22 cellular contexts compared by ENCODE assay signal in the genomic region with DNA sequence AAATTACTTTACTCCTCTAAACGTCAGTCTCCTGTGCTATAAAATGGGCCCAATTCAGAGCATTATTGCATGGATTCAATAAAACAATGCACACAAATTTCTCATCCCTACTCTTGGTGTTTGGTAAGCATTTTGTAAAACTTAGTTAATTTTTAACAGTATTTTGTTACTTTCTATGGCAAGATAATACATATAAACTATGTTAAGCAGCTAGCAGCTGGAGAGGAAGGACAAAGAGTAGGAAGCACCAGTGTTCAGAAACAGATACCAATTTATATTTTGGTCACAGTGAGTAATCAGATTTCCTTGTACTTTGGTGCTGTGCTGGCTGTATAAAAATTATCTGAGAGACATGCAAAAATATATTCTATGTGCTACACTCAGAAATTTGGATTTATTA.
"Had no signal": no experiment of that assay in that cellular context is flagged by ENCODE, and none has a peak within 500 bp of the region (broad histone marks: within the 10 kb centered on the region; RNA-seq: fewer than 3 reads in every experiment).

No MANE protein-coding gene starts in this region.

- H3K36me3 ChIP-seq: colonic mucosa, esophagus squamous epithelium, gastrocnemius medialis, heart right ventricle, left lung, lower lobe of right lung had no signal

- DNase-seq: cerebellar nuclear complex; colonic mucosa; cortex of kidney; effector CD8-positive, alpha-beta T cell; effector memory CD8-positive, alpha-beta T cell; endodermal cell; erythroblast; esophagus squamous epithelium; foreskin fibroblast; foreskin melanocyte; gastrocnemius medialis; glutamatergic neuron; head of caudate nucleus; heart right ventricle; hippocampal formation; left lung; left ventricle myocardium superior; lower lobe of right lung; mesenchymal stem cell; naive B cell had no signal

- H3K4me1 ChIP-seq: colonic mucosa, esophagus squamous epithelium, gastrocnemius medialis, heart right ventricle, left lung, lower lobe of right lung had no signal

- H3K4me3 ChIP-seq: colonic mucosa, esophagus squamous epithelium, gastrocnemius medialis, heart right ventricle, left lung, lower lobe of right lung had no signal

- H3K9me3 ChIP-seq: colonic mucosa, esophagus squamous epithelium, gastrocnemius medialis, left lung, lower lobe of right lung had no signal

- ATAC-seq: effector memory CD8-positive, alpha-beta T cell; esophagus mucosa; gastrocnemius medialis; heart right ventricle; left lung; left ventricle myocardium superior; lower lobe of right lung had no signal

- H3K27ac ChIP-seq: colonic mucosa, epithelial cell of prostate, esophagus squamous epithelium, gastrocnemius medialis, heart right ventricle, left lung, lower lobe of right lung had no signal

- H3K27me3 ChIP-seq: colonic mucosa, esophagus squamous epithelium, gastrocnemius medialis, left lung had no signal
